Comparison of ENCODE assay signal across 22 cellular contexts in genomic region chr13:110666255-110666533, GRCh38. TPM values are rescaled to one million over a fixed set of nuclear protein-coding genes. Genes with fewer than 3 reads are reported as not detected.
A peak's percentile ranks its signal among the peaks of the same experiment; 100 is the strongest.
DNase-seq lines count a peak whose midpoint lies in the region; ATAC-seq, FAIRE-seq and TF ChIP-seq lines count a peak whose summit lies in the region.
"Had no signal": no experiment of that assay in that cellular context is flagged by ENCODE, and none has a peak within 500 bp of the region (broad histone marks: within the 10 kb centered on the region; RNA-seq: fewer than 3 reads in every experiment).

No MANE protein-coding gene starts in this region.

- no peak overlapping the region for H3K9ac ChIP-seq in liver (ENCODE audit: low read depth in 1 of 2, low read length in 2 of 2)
- no peak overlapping the region for H3K9ac ChIP-seq in HepG2 (ENCODE audit: insufficient read depth, low read depth, low read length)
- no peak overlapping the region for H3K9ac ChIP-seq in SK-N-SH

- TF ChIP-seq RAD21 in liver (IDR thresholded peaks at IDR 0.05) (no peak), HepG2 (CRISPR knock-in tag; IDR thresholded peaks at IDR 0.05) (no peak), SK-N-SH (IDR thresholded peaks at IDR 0.05; ENCODE audit: low read length) (no peak)

- peak overlapping the region in 5 of 6 donors; percentile 12 to 99 (median 91) for H3K27ac Mint-ChIP-seq in naive B cell

- H3K27me3 Mint-ChIP-seq in naive B cell: no peaks in the 10 kb centered on the region

- no peak for FAIRE-seq in HepG2 (lab: Jason Lieb, UNC)
- FAIRE-seq: GM18507, H54 had no signal

- TF ChIP-seq CTCF in liver (IDR thresholded peaks at IDR 0.05; ENCODE audit: low read depth, low read length, missing input control): no peak
- no peak for TF ChIP-seq CTCF in HepG2 (CRISPR knock-in tag; IDR thresholded peaks at IDR 0.05)
- TF ChIP-seq CTCF in left lung (IDR thresholded peaks at IDR 0.05): no peak
- no peak for TF ChIP-seq CTCF in SK-N-SH (IDR thresholded peaks at IDR 0.05)

- peaks cover 27 to 32% of the 10 kb centered on the region in 2 donors for H3K36me3 Mint-ChIP-seq in naive B cell

- CTCF ChIA-PET in HepG2 (lab: Yijun Ruan, JAX; ENCODE audit: low intra/inter-chr PET ratio, low total read pairs): no interaction called here
- CTCF ChIA-PET in SK-N-SH (lab: Yijun Ruan, JAX): interaction anchor here (1.1 to 1.4 kb wide), 3 partner anchors 14 to 17 kb away, joined by 3 to 4 read pairs (median 3); no protein-coding TSS in a partner anchor

- no peak overlapping the region for H3K4me2 ChIP-seq in HepG2 (ENCODE audit: low read depth, low read length)
- no peak overlapping the region for H3K4me2 ChIP-seq in SK-N-SH
- H3K4me2 ChIP-seq: PC-9 had no signal

- DNase-seq in HepG2 (ENCODE audit: low spot score): no peak
- DNase-seq in left lung: no peak
- no peak for DNase-seq in naive B cell
- no peak for DNase-seq in SK-N-SH
- DNase-seq in amniotic stem cell (lab: John Stamatoyannopoulos, UW): no peak
- DNase-seq: 8988T, DMS53, GDM1, Karpas-422, NCI-H1105 treated with DMSO at 0.1 percent for 48 hours, NCI-H2029 treated with DMSO at 0.1 percent for 48 hours, NCI-H345, NCI-H524, PC-9, RPMI8226, SHP77 had no signal

- no peak overlapping the region for H2AFZ ChIP-seq in HepG2 (ENCODE audit: low read length)
- no peak overlapping the region for H2AFZ ChIP-seq in SK-N-SH (ENCODE audit: low read depth)
- H2AFZ ChIP-seq: PC-9 had no signal

- H3K4me1 Mint-ChIP-seq in naive B cell: peaks cover 44 to 70% (median 55%) of the 10 kb centered on the region in 3 donors

- TF ChIP-seq POLR2A in HepG2 (IDR thresholded peaks at IDR 0.05; ENCODE audit: insufficient read depth in 1 of 2, low read depth in 2 of 2, low read length in 2 of 2): no peak

- POLR2A ChIA-PET in HepG2 (lab: Yijun Ruan, JAX): no interaction called here
- POLR2A ChIA-PET in SK-N-SH (lab: Yijun Ruan, JAX): no interaction called here

- no peaks in the 10 kb centered on the region for H4K20me1 ChIP-seq in HepG2 (ENCODE audit: insufficient read depth, low read length)
- no peaks in the 10 kb centered on the region for H4K20me1 ChIP-seq in SK-N-SH (ENCODE audit: insufficient read depth)

- H3K9me3 ChIP-seq in liver (ENCODE audit: control insufficient read depth in 4 of 4, low read length in 3 of 4) (no peaks in the 10 kb centered on the region), HepG2 (ENCODE audit: low read length) (no peaks in the 10 kb centered on the region; the same call in 1 of the 2 replicates), left lung (no peaks in the 10 kb centered on the region), SK-N-SH (no peaks in the 10 kb centered on the region)

- H3K27ac ChIP-seq in liver (ENCODE audit: low read depth in 1 of 2, low read length in 2 of 2): peak overlapping the region; percentile 41 to 46
- H3K27ac ChIP-seq in HepG2 (ENCODE audit: extremely low read length, insufficient read depth, low read length): no peak overlapping the region
- H3K27ac ChIP-seq in left lung: peak overlapping the region in 1 of 2 donors; percentile 90
- H3K27ac ChIP-seq in SK-N-SH (ENCODE audit: low read depth in 2 of 2, low read length in 1 of 2): no peak overlapping the region
- H3K27ac ChIP-seq: C4-2B, PC-9 had no signal

- peaks cover 0 to 3% (median 0%) of the 10 kb centered on the region in 7 donors for H3K9me3 Mint-ChIP-seq in naive B cell

- in situ Hi-C loops in HepG2 (cut with HindIII; ENCODE audit: extremely low pct_ligation_motif_present, low pct_unique_long_range_greater_than_20kb): no loop called here

- TF ChIP-seq EP300 in HepG2 (IDR thresholded peaks at IDR 0.05; ENCODE audit: low read depth in 2 of 2, low read length in 2 of 2) (no peak), HepG2 (CRISPR knock-in tag; IDR thresholded peaks at IDR 0.05; ENCODE audit: borderline replicate concordance) (no peak), SK-N-SH (IDR thresholded peaks at IDR 0.05; ENCODE audit: borderline replicate concordance in 1 of 2, low read depth in 1 of 2, low read length in 1 of 2) (no peak)

- intact Hi-C loops in HepG2 (cut with micrococcal nuclease; ENCODE audit: unreplicated experiment) (no loop called here), left lung (cut with DNase I) (no loop called here)

- H3K4me3 ChIP-seq in liver (ENCODE audit: low read depth in 1 of 3, low read length in 3 of 3) (no peak overlapping the region), HepG2 (replicated peaks in 1 of 3; ENCODE audit: insufficient read depth in 1 of 3, low read depth in 2 of 3, low read length in 3 of 3) (no peak overlapping the region), left lung (no peak overlapping the region), SK-N-SH (ENCODE audit: low read depth in 2 of 2, low read length in 1 of 2) (no peak overlapping the region)
- H3K4me3 ChIP-seq: PC-9 had no signal

- 92% methylated on average over 8 of the region's 8 CpGs for WGBS in liver
- WGBS in HepG2 (ENCODE audit: low lambda C conversion rate): 100% methylated on average over 5 of the region's 8 CpGs
- 98% methylated on average over 5 of the region's 8 CpGs for whole genome bisulfite sequencing in SK-N-SH (ENCODE audit: low lambda C conversion rate)

- no peaks in the 10 kb centered on the region for H3K27me3 ChIP-seq in liver (ENCODE audit: control insufficient read depth in 4 of 4, insufficient read depth in 4 of 4, low read length in 3 of 4)
- no peaks in the 10 kb centered on the region for H3K27me3 ChIP-seq in HepG2 (ENCODE audit: control insufficient read depth in 1 of 2, insufficient read depth in 2 of 2, low read length in 2 of 2)
- no peaks in the 10 kb centered on the region for H3K27me3 ChIP-seq in left lung
- H3K27me3 ChIP-seq in SK-N-SH (ENCODE audit: insufficient read depth): no peaks in the 10 kb centered on the region

- H3K36me3 ChIP-seq in liver (ENCODE audit: control insufficient read depth in 4 of 4, insufficient read depth in 3 of 4, low read depth in 1 of 4, low read length in 3 of 4) (peaks cover 6 to 31% (median 23%) of the 10 kb centered on the region in 4 donors), HepG2 (replicated peaks in 1 of 2; ENCODE audit: control insufficient read depth in 1 of 2, insufficient read depth in 2 of 2, low read length in 2 of 2) (peaks cover 14 to 63% of the 10 kb centered on the region in 2 experiments; a peak in 4 of 5 replicates), left lung (peaks cover 0 to 93% of the 10 kb centered on the region in 2 donors), SK-N-SH (replicated peaks in 1 of 2; ENCODE audit: control insufficient read depth in 1 of 2, insufficient read depth in 2 of 2, low read length in 1 of 2) (peaks cover 72 to 74% of the 10 kb centered on the region in 2 experiments)

- no peaks in the 10 kb centered on the region for H3K4me1 ChIP-seq in liver (ENCODE audit: control insufficient read depth in 4 of 4, insufficient read depth in 4 of 4, low read length in 3 of 4)
- no peaks in the 10 kb centered on the region for H3K4me1 ChIP-seq in HepG2 (ENCODE audit: insufficient read depth, low read length)
- peaks cover 0 to 40% of the 10 kb centered on the region in 2 donors for H3K4me1 ChIP-seq in left lung
- H3K4me1 ChIP-seq in SK-N-SH (ENCODE audit: control insufficient read depth in 1 of 2, insufficient read depth in 2 of 2, low read depth in 1 of 2, low read length in 1 of 2): no peaks in the 10 kb centered on the region

- no peaks in the 10 kb centered on the region for H3F3A ChIP-seq in SK-N-SH (replicated peaks; ENCODE audit: insufficient read depth)

- peak overlapping the region in 6 of 8 donors; percentile 68 to 90 (median 86) for H3K4me3 Mint-ChIP-seq in naive B cell

- H3K9me2 ChIP-seq in SK-N-SH: no peaks in the 10 kb centered on the region

- BruUV-seq in HepG2 (replicated peaks; lab: Mats Ljungman, UMichigan): no TSS peak

- H3K79me2 ChIP-seq in HepG2 (ENCODE audit: insufficient read depth, low read length): no peaks in the 10 kb centered on the region
- H3K79me2 ChIP-seq in SK-N-SH (ENCODE audit: insufficient read depth): peaks cover 4% of the 10 kb centered on the region; the same call in 1 of the 2 replicates

- ATAC-seq in HepG2 (no peak), left lung (peak; percentile 25), naive B cell (ENCODE audit: low read depth in 2 of 2) (no peak), GM19328 (IDR thresholded peaks at IDR 0.05; ENCODE audit: unreplicated experiment) (no peak), HG02610 (IDR thresholded peaks at IDR 0.05; ENCODE audit: unreplicated experiment) (no peak)

RNA-seq across cellular contexts. Expression of gene CARS2, which starts 39.7 kb away (rescaled TPM):
- total RNA-seq in liver (10 to 100 TPM; 28.6 to 32.3 TPM), HepG2 (2016; rRNA removed; fragmentation: Illumina TruSeq; extraction: Trizol) (54.3 and 59.3 TPM in 2 replicates), left lung (10 to 100 TPM; 61.9 to 79.8 TPM)
- polyA plus RNA-seq in liver (10 to 100 TPM; 30.5 to 44.0 TPM), HepG2 (2011; rRNA removed) (41.1 and 41.7 TPM in 2 replicates), naive B cell (ENCODE audit: low read depth in 6 of 6) (10 to 100 TPM; 44.4 to 69.8 (median 52.9) TPM), SK-N-SH (2012; rRNA removed) (78.6 and 80.6 TPM in 2 replicates)
- total RNA-seq in HepG2 (2016; cell fraction: cytosol; rRNA removed; fragmentation: Illumina TruSeq; extraction: Trizol; ENCODE audit: low read depth): 48.8 and 53.1 TPM in 2 replicates
- 55.5 and 59.7 TPM in 2 replicates for total RNA-seq in HepG2 (2016; cell fraction: insoluble cytoplasmic fraction; rRNA removed; fragmentation: Illumina TruSeq; extraction: Trizol)
- 58.9 and 63.9 TPM in 2 replicates for total RNA-seq in HepG2 (2016; cell fraction: membrane; rRNA removed; fragmentation: Illumina TruSeq; extraction: Trizol)
- total RNA-seq in HepG2 (2016; cell fraction: nucleus; rRNA removed; fragmentation: Illumina TruSeq; extraction: Trizol): 53.4 and 63.0 TPM in 2 replicates
- polyA plus RNA-seq in HepG2 (2011; cell fraction: cytosol; rRNA removed): 28.6 and 35.9 TPM in 2 replicates
- 164 and 213 TPM in 2 replicates for polyA plus RNA-seq in HepG2 (2011; cell fraction: nucleus; rRNA removed)
- polyA plus RNA-seq in HepG2 (2012): 23.6 and 24.3 TPM in 2 replicates
- polyA plus RNA-seq in HepG2 (2016; cell fraction: cytosol; fragmentation: Illumina TruSeq; extraction: Trizol; ENCODE audit: low read depth): 51.4 and 54.6 TPM in 2 replicates
- polyA plus RNA-seq in HepG2 (2016; cell fraction: insoluble cytoplasmic fraction; fragmentation: Illumina TruSeq; extraction: Trizol; ENCODE audit: low read depth): 53.7 and 56.0 TPM in 2 replicates
- polyA plus RNA-seq in HepG2 (2016; cell fraction: membrane; fragmentation: Illumina TruSeq; extraction: Trizol; ENCODE audit: low read depth): 55.8 and 58.6 TPM in 2 replicates
- polyA plus RNA-seq in HepG2 (2016; cell fraction: nucleus; fragmentation: Illumina TruSeq; extraction: Trizol; ENCODE audit: insufficient read depth, low read depth): 98.7 and 98.9 TPM in 2 replicates
- 31.3 and 59.3 TPM in 2 replicates for polyA minus RNA-seq in HepG2 (2011; rRNA and poly(A)+ RNA removed; ENCODE audit: low replicate concordance)
- 12.7 and 18.4 TPM in 2 replicates for polyA minus RNA-seq in HepG2 (2011; cell fraction: cytosol; rRNA and poly(A)+ RNA removed)
- 74.3 and 83.8 TPM in 2 replicates for polyA minus RNA-seq in HepG2 (2011; cell fraction: nucleus; rRNA and poly(A)+ RNA removed)
- polyA plus RNA-seq in SK-N-SH (2012; cell fraction: cytosol; rRNA removed): 36.6 and 47.0 TPM in 2 replicates
- polyA plus RNA-seq in SK-N-SH (2012; cell fraction: nucleus; rRNA removed): 292 and 307 TPM in 2 replicates

RNA-seq across cellular contexts. Expression of gene ING1, which starts 47.3 kb away (rescaled TPM):
- total RNA-seq in liver: 10 to 100 TPM in 1 of 2 donors, 1 to 10 TPM in 1; 7.5 to 14.1 TPM
- polyA plus RNA-seq in liver: 10 to 100 TPM in 1 of 2 donors, 1 to 10 TPM in 1; 8.0 to 10.1 TPM
- 7.9 and 8.1 TPM in 2 replicates for total RNA-seq in HepG2 (2016; rRNA removed; fragmentation: Illumina TruSeq; extraction: Trizol)
- total RNA-seq in HepG2 (2016; cell fraction: cytosol; rRNA removed; fragmentation: Illumina TruSeq; extraction: Trizol; ENCODE audit: low read depth): 3.2 and 3.8 TPM in 2 replicates
- total RNA-seq in HepG2 (2016; cell fraction: insoluble cytoplasmic fraction; rRNA removed; fragmentation: Illumina TruSeq; extraction: Trizol): 6.1 and 7.1 TPM in 2 replicates
- 8.5 and 9.2 TPM in 2 replicates for total RNA-seq in HepG2 (2016; cell fraction: membrane; rRNA removed; fragmentation: Illumina TruSeq; extraction: Trizol)
- total RNA-seq in HepG2 (2016; cell fraction: nucleus; rRNA removed; fragmentation: Illumina TruSeq; extraction: Trizol): 6.1 and 6.4 TPM in 2 replicates
- polyA plus RNA-seq in HepG2 (2011; rRNA removed): 13.6 and 16.1 TPM in 2 replicates
- 14.0 and 27.3 TPM in 2 replicates for polyA plus RNA-seq in HepG2 (2011; cell fraction: cytosol; rRNA removed)
- 13.0 and 17.3 TPM in 2 replicates for polyA plus RNA-seq in HepG2 (2011; cell fraction: nucleus; rRNA removed)
- polyA plus RNA-seq in HepG2 (2012): 6.5 and 7.4 TPM in 2 replicates
- 6.7 and 6.9 TPM in 2 replicates for polyA plus RNA-seq in HepG2 (2016; cell fraction: cytosol; fragmentation: Illumina TruSeq; extraction: Trizol; ENCODE audit: low read depth)
- polyA plus RNA-seq in HepG2 (2016; cell fraction: insoluble cytoplasmic fraction; fragmentation: Illumina TruSeq; extraction: Trizol; ENCODE audit: low read depth): 15.1 and 17.1 TPM in 2 replicates
- polyA plus RNA-seq in HepG2 (2016; cell fraction: membrane; fragmentation: Illumina TruSeq; extraction: Trizol; ENCODE audit: low read depth): 12.7 and 14.0 TPM in 2 replicates
- polyA plus RNA-seq in HepG2 (2016; cell fraction: nucleus; fragmentation: Illumina TruSeq; extraction: Trizol; ENCODE audit: insufficient read depth, low read depth): 15.2 and 17.6 TPM in 2 replicates
- polyA minus RNA-seq in HepG2 (2011; rRNA and poly(A)+ RNA removed; ENCODE audit: low replicate concordance): 11.5 and 18.2 TPM in 2 replicates
- 12.1 and 16.0 TPM in 2 replicates for polyA minus RNA-seq in HepG2 (2011; cell fraction: cytosol; rRNA and poly(A)+ RNA removed)
- 7.1 TPM in 2 replicates for polyA minus RNA-seq in HepG2 (2011; cell fraction: nucleus; rRNA and poly(A)+ RNA removed)
- total RNA-seq in left lung: 10 to 100 TPM in 1 of 2 donors, 1 to 10 TPM in 1; 9.3 to 10.9 TPM
- polyA plus RNA-seq in naive B cell (ENCODE audit: low read depth in 6 of 6): 10 to 100 TPM; 16.8 to 29.2 (median 20.9) TPM
- polyA plus RNA-seq in SK-N-SH (2012; rRNA removed): 19.8 and 25.4 TPM in 2 replicates
- 10.7 and 16.3 TPM in 2 replicates for polyA plus RNA-seq in SK-N-SH (2012; cell fraction: cytosol; rRNA removed)
- 16.6 and 18.0 TPM in 2 replicates for polyA plus RNA-seq in SK-N-SH (2012; cell fraction: nucleus; rRNA removed)

RNA-seq across cellular contexts. Expression of gene NAXD, which starts 50.8 kb away (rescaled TPM):
- total RNA-seq in liver (10 to 100 TPM; 19.0 to 34.1 TPM), HepG2 (2016; rRNA removed; fragmentation: Illumina TruSeq; extraction: Trizol) (18.5 and 19.0 TPM in 2 replicates), left lung (10 to 100 TPM; 25.3 to 35.5 TPM)
- polyA plus RNA-seq in liver (10 to 100 TPM; 21.2 to 40.5 TPM), HepG2 (2011; rRNA removed) (23.2 and 27.0 TPM in 2 replicates), naive B cell (ENCODE audit: low read depth in 6 of 6) (10 to 100 TPM; 10.8 to 23.1 (median 15.4) TPM), SK-N-SH (2012; rRNA removed) (32.4 and 39.8 TPM in 2 replicates)
- total RNA-seq in HepG2 (2016; cell fraction: cytosol; rRNA removed; fragmentation: Illumina TruSeq; extraction: Trizol; ENCODE audit: low read depth): 5.5 and 6.3 TPM in 2 replicates
- total RNA-seq in HepG2 (2016; cell fraction: insoluble cytoplasmic fraction; rRNA removed; fragmentation: Illumina TruSeq; extraction: Trizol): 18.9 and 19.7 TPM in 2 replicates
- total RNA-seq in HepG2 (2016; cell fraction: membrane; rRNA removed; fragmentation: Illumina TruSeq; extraction: Trizol): 12.5 and 13.8 TPM in 2 replicates
- total RNA-seq in HepG2 (2016; cell fraction: nucleus; rRNA removed; fragmentation: Illumina TruSeq; extraction: Trizol): 20.9 and 21.0 TPM in 2 replicates
- 24.7 and 25.6 TPM in 2 replicates for polyA plus RNA-seq in HepG2 (2011; cell fraction: cytosol; rRNA removed)
- 81.1 and 85.3 TPM in 2 replicates for polyA plus RNA-seq in HepG2 (2011; cell fraction: nucleus; rRNA removed)
- polyA plus RNA-seq in HepG2 (2012): 18.2 and 22.0 TPM in 2 replicates
- polyA plus RNA-seq in HepG2 (2016; cell fraction: cytosol; fragmentation: Illumina TruSeq; extraction: Trizol; ENCODE audit: low read depth): 5.1 and 5.8 TPM in 2 replicates
- polyA plus RNA-seq in HepG2 (2016; cell fraction: insoluble cytoplasmic fraction; fragmentation: Illumina TruSeq; extraction: Trizol; ENCODE audit: low read depth): 18.8 and 20.5 TPM in 2 replicates
- polyA plus RNA-seq in HepG2 (2016; cell fraction: membrane; fragmentation: Illumina TruSeq; extraction: Trizol; ENCODE audit: low read depth): 10.7 and 10.9 TPM in 2 replicates
- 43.2 and 44.7 TPM in 2 replicates for polyA plus RNA-seq in HepG2 (2016; cell fraction: nucleus; fragmentation: Illumina TruSeq; extraction: Trizol; ENCODE audit: insufficient read depth, low read depth)
- polyA minus RNA-seq in HepG2 (2011; rRNA and poly(A)+ RNA removed; ENCODE audit: low replicate concordance): 19.3 and 20.3 TPM in 2 replicates
- 4.0 and 5.5 TPM in 2 replicates for polyA minus RNA-seq in HepG2 (2011; cell fraction: cytosol; rRNA and poly(A)+ RNA removed)
- 19.4 and 22.9 TPM in 2 replicates for polyA minus RNA-seq in HepG2 (2011; cell fraction: nucleus; rRNA and poly(A)+ RNA removed)
- 19.9 and 25.5 TPM in 2 replicates for polyA plus RNA-seq in SK-N-SH (2012; cell fraction: cytosol; rRNA removed)
- polyA plus RNA-seq in SK-N-SH (2012; cell fraction: nucleus; rRNA removed): 97.8 and 104 TPM in 2 replicates

Comparison
In these comparisons a context has a peak if more than half of its experiments do, and no peak if none do; other contexts are left out.
1. H3K27ac ChIP-seq: peak in liver (2 of 2); none in HepG2 (single experiment) and SK-N-SH (0 of 2).